ENCODE assay signal across 1 cellular context in the genomic region with DNA sequence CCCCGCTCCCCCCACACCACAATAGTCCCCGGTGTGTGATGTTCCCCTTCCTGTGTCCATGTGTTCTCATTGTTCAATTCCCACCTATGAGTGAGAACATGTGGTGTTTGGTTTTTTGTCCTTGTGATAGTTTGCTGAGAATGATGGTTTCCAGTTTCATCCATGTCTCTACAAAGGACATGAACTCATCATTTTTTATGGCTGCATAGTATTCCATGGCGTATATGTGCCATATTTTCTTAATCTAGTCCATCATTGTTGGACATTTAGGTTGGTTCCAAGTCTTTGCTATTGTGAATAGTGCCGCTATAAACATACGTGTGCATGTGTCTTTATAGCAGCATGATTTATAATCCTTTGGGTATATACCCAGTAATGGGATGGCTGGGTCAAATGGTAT. TPM values are rescaled to one million over a fixed set of nuclear protein-coding genes. Genes with fewer than 3 reads are reported as not detected.
"Had no signal": no experiment of that assay in that cellular context is flagged by ENCODE, and none has a peak within 500 bp of the region (broad histone marks: within the 10 kb centered on the region; RNA-seq: fewer than 3 reads in every experiment).

No MANE protein-coding gene starts in this region.

RNA-seq across cellular contexts. Expression of a gene that starts 11.1 kb away (rescaled TPM):
- total RNA-seq: G401 had no signal
